Comparison of ENCODE assay signal across 1 cellular context in genomic region chr9:114397848-114398605, GRCh38.
TF ChIP-seq lines count a peak whose summit lies in the region.

No MANE protein-coding gene starts in this region.

TF ChIP-seq in HepG2, 621 proteins besides CTCF, POLR2A, EP300 and RAD21 (continued from another document and continues in another):
- TF ChIP-seq, protein P1, sequence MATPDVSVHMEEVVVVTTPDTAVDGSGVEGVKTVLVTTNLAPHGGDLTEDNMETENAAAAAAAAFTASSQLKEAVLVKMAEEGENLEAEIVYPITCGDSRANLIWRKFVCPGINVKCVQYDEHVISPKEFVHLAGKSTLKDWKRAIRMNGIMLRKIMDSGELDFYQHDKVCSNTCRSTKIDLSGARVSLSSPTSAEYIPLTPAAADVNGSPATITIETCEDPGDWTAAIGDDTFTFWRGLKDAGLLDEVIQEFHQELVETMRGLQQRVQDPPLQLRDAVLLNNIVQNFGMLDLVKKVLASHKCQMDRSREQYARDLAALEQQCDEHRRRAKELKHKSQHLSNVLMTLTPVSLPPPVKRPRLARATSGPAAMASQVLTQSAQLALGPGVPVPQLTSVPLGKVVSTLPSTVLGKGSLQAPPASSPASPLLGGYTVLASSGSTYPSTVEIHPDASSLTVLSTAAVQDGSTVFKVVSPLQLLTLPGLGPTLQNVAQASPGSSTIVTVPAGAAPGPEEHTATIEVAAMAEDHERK (CRISPR knock-in tag; IDR thresholded peaks at IDR 0.05; ENCODE audit: low read depth): no peak
- TF ChIP-seq ZKSCAN1 (IDR thresholded peaks at IDR 0.05; ENCODE audit: low read length) (no peak), HBP1 (CRISPR knock-in tag; IDR thresholded peaks at IDR 0.05; ENCODE audit: low read depth) (0 out of 2 replicates have a peak, but pooled peaks have one; percentile 19), RFX5 (IDR thresholded peaks at IDR 0.05; ENCODE audit: low read depth, low read length) (0 out of 2 replicates have a peak, but pooled peaks have one; percentile 5), ZNF260 (CRISPR knock-in tag; IDR thresholded peaks at IDR 0.05; ENCODE audit: borderline replicate concordance, low read depth) (no peak), KLF12 (CRISPR knock-in tag; IDR thresholded peaks at IDR 0.05; ENCODE audit: borderline replicate concordance) (no peak), ZSCAN20 (CRISPR knock-in tag; IDR thresholded peaks at IDR 0.05; ENCODE audit: borderline replicate concordance) (no peak), MEIS1 (CRISPR knock-in tag; IDR thresholded peaks at IDR 0.05; ENCODE audit: borderline replicate concordance) (no peak), ZNF672 (CRISPR knock-in tag; IDR thresholded peaks at IDR 0.05) (no peak), STAT5B (CRISPR knock-in tag; IDR thresholded peaks at IDR 0.05) (no peak), DMAP1 (CRISPR knock-in tag; IDR thresholded peaks at IDR 0.05) (0 out of 2 replicates have a peak, but pooled peaks have one; percentile 41), SMC3 (IDR thresholded peaks at IDR 0.05; ENCODE audit: low read length) (no peak), ZNF230 (CRISPR knock-in tag; IDR thresholded peaks at IDR 0.05) (no peak), ZNF232 (CRISPR knock-in tag; IDR thresholded peaks at IDR 0.05; ENCODE audit: borderline replicate concordance) (no peak), HOXA7 (CRISPR knock-in tag; IDR thresholded peaks at IDR 0.05) (no peak), ZNF224 (CRISPR knock-in tag; IDR thresholded peaks at IDR 0.05) (no peak), TCF7L2 (IDR thresholded peaks at IDR 0.05; ENCODE audit: low read depth, low read length) (no peak), PLRG1 (conservative IDR thresholded peaks at IDR 0.05) (no peak), THAP7 (CRISPR knock-in tag; IDR thresholded peaks at IDR 0.05) (no peak), EEA1 (CRISPR knock-in tag; IDR thresholded peaks at IDR 0.05; ENCODE audit: borderline replicate concordance) (no peak), TEAD3 (CRISPR knock-in tag; optimal IDR thresholded peaks at IDR 0.05; ENCODE audit: borderline replicate concordance) (no peak), PHB2 (IDR thresholded peaks at IDR 0.05; ENCODE audit: partially characterized antibody) (no peak), ZNF143 (CRISPR knock-in tag; IDR thresholded peaks at IDR 0.05) (no peak), HOXA5 (CRISPR knock-in tag; IDR thresholded peaks at IDR 0.05) (no peak), STAG1 (CRISPR knock-in tag; IDR thresholded peaks at IDR 0.05) (no peak), SSRP1 (CRISPR knock-in tag; IDR thresholded peaks at IDR 0.05) (no peak), ZNF350 (CRISPR knock-in tag; IDR thresholded peaks at IDR 0.05; ENCODE audit: borderline replicate concordance, low read depth) (peak; percentile 51; the same call in 1 of the 2 replicates), REST (IDR thresholded peaks at IDR 0.05; ENCODE audit: borderline replicate concordance in 1 of 2, low read depth in 1 of 2, low read length in 2 of 2) (no peak), ZNF652 (CRISPR knock-in tag; IDR thresholded peaks at IDR 0.05; ENCODE audit: borderline replicate concordance, low read depth) (no peak), FOXP4 (CRISPR knock-in tag; IDR thresholded peaks at IDR 0.05) (no peak; the same call in 1 of the 2 replicates), HOXA3 (CRISPR knock-in tag; IDR thresholded peaks at IDR 0.05) (no peak), SPEN (CRISPR knock-in tag; IDR thresholded peaks at IDR 0.05; ENCODE audit: low read depth) (no peak), DZIP1 (CRISPR knock-in tag; IDR thresholded peaks at IDR 0.05) (no peak), SUZ12 (IDR thresholded peaks at IDR 0.05; ENCODE audit: low read depth, low read length) (no peak), KDM5B (CRISPR knock-in tag; IDR thresholded peaks at IDR 0.05; ENCODE audit: borderline replicate concordance) (peak; percentile 31; the same call in 1 of the 2 replicates), ZNF781 (CRISPR knock-in tag; IDR thresholded peaks at IDR 0.05; ENCODE audit: borderline replicate concordance, not compliant biosample characterization) (no peak), MATR3 (CRISPR knock-in tag; IDR thresholded peaks at IDR 0.05) (no peak)
- TF ChIP-seq, protein P2, sequence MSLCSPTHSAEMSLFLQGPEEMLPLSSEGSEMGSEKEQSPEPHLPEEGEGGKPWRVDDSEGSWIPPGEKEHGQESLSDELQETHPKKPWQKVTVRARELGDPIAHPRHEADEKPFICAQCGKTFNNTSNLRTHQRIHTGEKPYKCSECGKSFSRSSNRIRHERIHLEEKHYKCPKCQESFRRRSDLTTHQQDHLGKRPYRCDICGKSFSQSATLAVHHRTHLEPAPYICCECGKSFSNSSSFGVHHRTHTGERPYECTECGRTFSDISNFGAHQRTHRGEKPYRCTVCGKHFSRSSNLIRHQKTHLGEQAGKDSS (CRISPR knock-in tag; IDR thresholded peaks at IDR 0.05; ENCODE audit: borderline replicate concordance, low read depth): no peak
- TF ChIP-seq, protein P3, sequence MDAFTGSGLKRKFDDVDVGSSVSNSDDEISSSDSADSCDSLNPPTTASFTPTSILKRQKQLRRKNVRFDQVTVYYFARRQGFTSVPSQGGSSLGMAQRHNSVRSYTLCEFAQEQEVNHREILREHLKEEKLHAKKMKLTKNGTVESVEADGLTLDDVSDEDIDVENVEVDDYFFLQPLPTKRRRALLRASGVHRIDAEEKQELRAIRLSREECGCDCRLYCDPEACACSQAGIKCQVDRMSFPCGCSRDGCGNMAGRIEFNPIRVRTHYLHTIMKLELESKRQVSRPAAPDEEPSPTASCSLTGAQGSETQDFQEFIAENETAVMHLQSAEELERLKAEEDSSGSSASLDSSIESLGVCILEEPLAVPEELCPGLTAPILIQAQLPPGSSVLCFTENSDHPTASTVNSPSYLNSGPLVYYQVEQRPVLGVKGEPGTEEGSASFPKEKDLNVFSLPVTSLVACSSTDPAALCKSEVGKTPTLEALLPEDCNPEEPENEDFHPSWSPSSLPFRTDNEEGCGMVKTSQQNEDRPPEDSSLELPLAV (CRISPR knock-in tag; conservative IDR thresholded peaks at IDR 0.05; ENCODE audit: low read depth): no peak
- TF ChIP-seq, protein P4, sequence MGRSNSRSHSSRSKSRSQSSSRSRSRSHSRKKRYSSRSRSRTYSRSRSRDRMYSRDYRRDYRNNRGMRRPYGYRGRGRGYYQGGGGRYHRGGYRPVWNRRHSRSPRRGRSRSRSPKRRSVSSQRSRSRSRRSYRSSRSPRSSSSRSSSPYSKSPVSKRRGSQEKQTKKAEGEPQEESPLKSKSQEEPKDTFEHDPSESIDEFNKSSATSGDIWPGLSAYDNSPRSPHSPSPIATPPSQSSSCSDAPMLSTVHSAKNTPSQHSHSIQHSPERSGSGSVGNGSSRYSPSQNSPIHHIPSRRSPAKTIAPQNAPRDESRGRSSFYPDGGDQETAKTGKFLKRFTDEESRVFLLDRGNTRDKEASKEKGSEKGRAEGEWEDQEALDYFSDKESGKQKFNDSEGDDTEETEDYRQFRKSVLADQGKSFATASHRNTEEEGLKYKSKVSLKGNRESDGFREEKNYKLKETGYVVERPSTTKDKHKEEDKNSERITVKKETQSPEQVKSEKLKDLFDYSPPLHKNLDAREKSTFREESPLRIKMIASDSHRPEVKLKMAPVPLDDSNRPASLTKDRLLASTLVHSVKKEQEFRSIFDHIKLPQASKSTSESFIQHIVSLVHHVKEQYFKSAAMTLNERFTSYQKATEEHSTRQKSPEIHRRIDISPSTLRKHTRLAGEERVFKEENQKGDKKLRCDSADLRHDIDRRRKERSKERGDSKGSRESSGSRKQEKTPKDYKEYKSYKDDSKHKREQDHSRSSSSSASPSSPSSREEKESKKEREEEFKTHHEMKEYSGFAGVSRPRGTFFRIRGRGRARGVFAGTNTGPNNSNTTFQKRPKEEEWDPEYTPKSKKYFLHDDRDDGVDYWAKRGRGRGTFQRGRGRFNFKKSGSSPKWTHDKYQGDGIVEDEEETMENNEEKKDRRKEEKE (IDR thresholded peaks at IDR 0.05): no peak
